Comparison of ENCODE assay signal across 10 cellular contexts in genomic region chr22:37267661-37268413, GRCh38. TPM values are rescaled to one million over a fixed set of nuclear protein-coding genes. Genes with fewer than 3 reads are reported as not detected.
DNase-seq lines count a peak whose midpoint lies in the region; TF ChIP-seq lines count a peak whose summit lies in the region.
"Had no signal": no experiment of that assay in that cellular context is flagged by ENCODE, and none has a peak within 500 bp of the region (broad histone marks: within the 10 kb centered on the region; RNA-seq: fewer than 3 reads in every experiment).

No MANE protein-coding gene starts in this region.

- H3K4me2 ChIP-seq in OCI-LY1 (ENCODE audit: low read length): peak overlapping the region; percentile 63

- H3K27me3 Mint-ChIP-seq in activated CD4-positive, alpha-beta T cell treated with anti-CD3 and anti-CD28 coated beads, Interleukin-2, amount 10 ng/mL, durations not matched to agents 7 days and 5 days: peaks cover 13% of the 10 kb centered on the region
- H3K27me3 Mint-ChIP-seq in chondrocyte (ENCODE audit: low read depth): peaks cover 2% of the 10 kb centered on the region

- H3K9ac ChIP-seq in OCI-LY1 (ENCODE audit: low read length): no peak overlapping the region

- intact Hi-C loops in spleen (cut with DNase I; ENCODE audit: low total_unique reads): loop anchor here (5.0 to 10.0 kb wide), 2 partner anchors 157 to 189 kb away; partner anchors contain the start of gene ELFN2

- TF ChIP-seq POLR2A in spleen (IDR thresholded peaks at IDR 0.05) (no peak), erythroblast (IDR thresholded peaks at IDR 0.05; ENCODE audit: low read length) (no peak)

- H3K4me3 ChIP-seq in OCI-LY1 (ENCODE audit: low read depth, low read length, poor library complexity, severe bottlenecking) (no peak overlapping the region), spleen (peak overlapping the region; percentile 27 to 68 (median 46))

- H3K27ac ChIP-seq in OCI-LY1 (ENCODE audit: low read depth, low read length, poor library complexity, severe bottlenecking): no peak overlapping the region
- peak overlapping the region; percentile 72 to 92 (median 82) for H3K27ac ChIP-seq in spleen

- POLR2A ChIA-PET in activated CD4-positive, alpha-beta T cell treated with anti-CD3 and anti-CD28 coated beads, Interleukin-2, amount 10 ng/mL, durations not matched to agents 7 days and 5 days (lab: Charles Lee): no interaction called here

- 45 to 56% (median 52%) methylated on average over 9 to 11 of the region's 11 CpGs for WGBS in spleen, 5 donors

- H3K27me3 ChIP-seq in OCI-LY1 (ENCODE audit: insufficient read depth, low read length) (peaks cover 24% of the 10 kb centered on the region; the same call in 1 of the 2 replicates), spleen (replicated peaks in 1 of 7) (peaks cover 0 to 8% (median 0%) of the 10 kb centered on the region in 7 donors)

- H3K36me3 ChIP-seq in OCI-LY1 (ENCODE audit: insufficient read depth, low read length): peaks cover 3% of the 10 kb centered on the region; the same call in 1 of the 2 replicates
- H3K36me3 ChIP-seq in spleen: no peaks in the 10 kb centered on the region

- peaks cover 11% of the 10 kb centered on the region for H3K9me3 Mint-ChIP-seq in activated CD4-positive, alpha-beta T cell treated with anti-CD3 and anti-CD28 coated beads, Interleukin-2, amount 10 ng/mL, durations not matched to agents 7 days and 5 days
- peaks cover 13% of the 10 kb centered on the region for H3K9me3 Mint-ChIP-seq in chondrocyte (ENCODE audit: low read depth)

- no peaks in the 10 kb centered on the region for H3K79me2 ChIP-seq in OCI-LY1 (ENCODE audit: insufficient read depth, low read length)

- H4K20me1 ChIP-seq in OCI-LY1 (ENCODE audit: insufficient read depth, low read length): no peaks in the 10 kb centered on the region

- peaks cover 44% of the 10 kb centered on the region for H3K4me1 Mint-ChIP-seq in activated CD4-positive, alpha-beta T cell treated with anti-CD3 and anti-CD28 coated beads, Interleukin-2, amount 10 ng/mL, durations not matched to agents 7 days and 5 days
- H3K4me1 Mint-ChIP-seq in chondrocyte (ENCODE audit: low read depth): peaks cover 7% of the 10 kb centered on the region

- peak overlapping the region; percentile 94 for H3K27ac Mint-ChIP-seq in activated CD4-positive, alpha-beta T cell treated with anti-CD3 and anti-CD28 coated beads, Interleukin-2, amount 10 ng/mL, durations not matched to agents 7 days and 5 days
- H3K27ac Mint-ChIP-seq in chondrocyte (ENCODE audit: unreplicated experiment): no peak overlapping the region

- H3K4me1 ChIP-seq in OCI-LY1 (ENCODE audit: insufficient read depth, low read length, severe bottlenecking) (peaks cover 10% of the 10 kb centered on the region), spleen (peaks cover 7 to 59% (median 37%) of the 10 kb centered on the region in 6 donors)

- no peak for TF ChIP-seq CTCF in OCI-LY1 (IDR thresholded peaks at IDR 0.05; ENCODE audit: low read length)
- TF ChIP-seq CTCF in chondrocyte (IDR thresholded peaks at IDR 0.05): no peak
- no peak for TF ChIP-seq CTCF in spleen (IDR thresholded peaks at IDR 0.05 in 8 of 11, conservative IDR thresholded peaks at IDR 0.05 in 3 of 11)

- H3K36me3 Mint-ChIP-seq in activated CD4-positive, alpha-beta T cell treated with anti-CD3 and anti-CD28 coated beads, Interleukin-2, amount 10 ng/mL, durations not matched to agents 7 days and 5 days (ENCODE audit: low read depth): peaks cover 6% of the 10 kb centered on the region
- H3K36me3 Mint-ChIP-seq in chondrocyte (ENCODE audit: low read depth): peaks cover 4% of the 10 kb centered on the region

- no peak for DNase-seq in activated CD4-positive, alpha-beta T cell treated with anti-CD3 and anti-CD28 coated beads, Interleukin-2, amount 10 ng/mL, durations not matched to agents 7 days and 5 days
- DNase-seq in activated CD4-positive, alpha-beta T cell treated with anti-CD3 and anti-CD28 coated beads, Interleukin-2, amount 50 U/mL, for 1 hour: no peak
- DNase-seq in chondrocyte (ENCODE audit: low spot score): peak; percentile 22
- DNase-seq in spleen: peak; percentile 78
- DNase-seq in NCI-H1694 treated with DMSO at 0.1 percent for 48 hours (lab: John Stamatoyannopoulos, UW): no peak
- DNase-seq in A172 (ENCODE audit: low spot score): no peak
- no peak for DNase-seq in erythroblast (lab: John Stamatoyannopoulos, UW)

- peaks cover 12% of the 10 kb centered on the region for H3K9me3 ChIP-seq in OCI-LY1 (ENCODE audit: low read length)
- H3K9me3 ChIP-seq in spleen: peaks cover 0 to 16% (median 13%) of the 10 kb centered on the region in 8 donors

- no peaks in the 10 kb centered on the region for H3K9me2 ChIP-seq in OCI-LY1 (ENCODE audit: low read depth, low read length)

- peak overlapping the region; percentile 79 for H3K4me3 Mint-ChIP-seq in activated CD4-positive, alpha-beta T cell treated with anti-CD3 and anti-CD28 coated beads, Interleukin-2, amount 10 ng/mL, durations not matched to agents 7 days and 5 days
- no peak overlapping the region for H3K4me3 Mint-ChIP-seq in chondrocyte (ENCODE audit: unreplicated experiment)

- no peak overlapping the region for H2AFZ ChIP-seq in OCI-LY1 (ENCODE audit: low read length)

- CTCF ChIA-PET in activated CD4-positive, alpha-beta T cell treated with anti-CD3 and anti-CD28 coated beads, Interleukin-2, amount 10 ng/mL, durations not matched to agents 7 days and 5 days (lab: Charles Lee): interaction anchor here (0.6 to 2.0 kb wide), 13 partner anchors 9 to 157 kb away, joined by 3 to 7 read pairs (median 3); partner anchors contain the start of genes CYTH4 and RAC2

- H3F3A ChIP-seq in OCI-LY1 (ENCODE audit: insufficient read depth, low read length): no peaks in the 10 kb centered on the region

RNA-seq across cellular contexts. Expression of gene CYTH4, which starts 14.5 kb away (rescaled TPM):
- total RNA-seq in activated CD4-positive, alpha-beta T cell treated with anti-CD3 and anti-CD28 coated beads, Interleukin-2, amount 10 ng/mL, durations not matched to agents 7 days and 5 days: 100 to 1,000 TPM; 106 to 110 TPM
- not detected in 3 replicates for total RNA-seq in chondrocyte
- total RNA-seq in spleen: 100 to 1,000 TPM in 6 of 7 donors, 10 to 100 TPM in 1; 97.5 to 238 (median 118) TPM
- polyA plus RNA-seq in spleen: 10 to 100 TPM; 35.3 to 58.1 (median 53.6) TPM
- total RNA-seq in A172 (2014; rRNA removed; shearing (Covaris generic)): 0.26 and 0.43 TPM in 2 replicates
- total RNA-seq: kidney epithelial cell had no signal

RNA-seq across cellular contexts. Expression of gene RAC2, which starts 23.8 kb away (rescaled TPM):
- 1,000 to 10,000 TPM; 1,015 to 1,117 TPM for total RNA-seq in activated CD4-positive, alpha-beta T cell treated with anti-CD3 and anti-CD28 coated beads, Interleukin-2, amount 10 ng/mL, durations not matched to agents 7 days and 5 days
- total RNA-seq in chondrocyte (0.20 TPM in 1 of 3 replicates, not detected in the others), spleen (100 to 1,000 TPM; 270 to 493 (median 363) TPM)
- polyA plus RNA-seq in spleen: 100 to 1,000 TPM; 389 to 421 (median 410) TPM
- total RNA-seq in A172 (2014; rRNA removed; shearing (Covaris generic)): 51.7 and 60.2 TPM in 2 replicates

RNA-seq across cellular contexts. Expression of gene SSTR3, which starts 55.6 kb away (rescaled TPM):
- 10 to 100 TPM; 10.1 to 10.2 TPM for total RNA-seq in activated CD4-positive, alpha-beta T cell treated with anti-CD3 and anti-CD28 coated beads, Interleukin-2, amount 10 ng/mL, durations not matched to agents 7 days and 5 days
- not detected in 3 replicates for total RNA-seq in chondrocyte
- total RNA-seq in spleen: 1 to 10 TPM in 3 of 7 donors, under 1 TPM in 4; 0.56 to 2.0 (median 0.95) TPM
- polyA plus RNA-seq in spleen: 1 to 10 TPM; 1.2 to 2.0 (median 1.5) TPM
- not detected in 2 replicates for total RNA-seq in A172 (2014; rRNA removed; shearing (Covaris generic))
- total RNA-seq: kidney epithelial cell, subcutaneous adipose tissue had no signal

Comparison
In these comparisons a context has a peak if more than half of its experiments do, and no peak if none do; other contexts are left out.
1. DNase-seq: peak in chondrocyte (single experiment) and spleen (single experiment); none in activated CD4-positive, alpha-beta T cell treated with anti-CD3 and anti-CD28 coated beads, Interleukin-2, amount 10 ng/mL, durations not matched to agents 7 days and 5 days (single experiment), activated CD4-positive, alpha-beta T cell treated with anti-CD3 and anti-CD28 coated beads, Interleukin-2, amount 50 U/mL, for 1 hour (single experiment), NCI-H1694 treated with DMSO at 0.1 percent for 48 hours (single experiment), A172 (single experiment) and erythroblast (0 of 2).
2. RNA of gene CYTH4, which starts 14.5 kb away (total RNA-seq): 97.5 to 238 TPM in spleen and 106 to 110 TPM in activated CD4-positive, alpha-beta T cell treated with anti-CD3 and anti-CD28 coated beads, Interleukin-2, amount 10 ng/mL, durations not matched to agents 7 days and 5 days; 0.26 to 0.43 TPM in A172 and not detected in chondrocyte; every median in the first group is over 10 times any median in the second.
3. RNA of gene RAC2, which starts 23.8 kb away (total RNA-seq): 1,015 to 1,117 TPM in activated CD4-positive, alpha-beta T cell treated with anti-CD3 and anti-CD28 coated beads, Interleukin-2, amount 10 ng/mL, durations not matched to agents 7 days and 5 days, 270 to 493 TPM in spleen and 51.7 to 60.2 TPM in A172; 0.20 TPM in chondrocyte; every median in the first group is over 10 times any median in the second.